Comparison of ENCODE assay signal across 14 cellular contexts in the genomic region with DNA sequence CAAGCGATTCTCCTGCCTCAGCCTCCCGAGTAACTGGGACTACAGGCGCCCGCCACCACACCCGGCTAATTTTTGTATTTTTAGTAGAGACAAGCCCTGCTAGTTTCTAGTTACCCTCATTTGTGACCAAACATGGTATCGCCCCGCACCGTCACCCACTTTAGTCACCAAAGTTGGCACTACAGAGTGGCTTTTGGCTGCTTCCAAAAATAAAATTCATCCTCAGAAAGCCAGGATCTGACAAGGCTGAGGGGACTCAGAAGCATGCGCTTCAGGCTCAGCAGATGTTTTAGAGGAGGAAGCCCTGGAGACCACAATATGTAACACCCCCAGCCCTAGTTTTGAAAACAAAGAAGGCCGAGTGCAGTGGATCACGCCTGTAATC. TPM values are rescaled to one million over a fixed set of nuclear protein-coding genes. Genes with fewer than 3 reads are reported as not detected.
DNase-seq lines count a peak whose midpoint lies in the region; ATAC-seq and TF ChIP-seq lines count a peak whose summit lies in the region.
"Had no signal": no experiment of that assay in that cellular context is flagged by ENCODE, and none has a peak within 500 bp of the region (broad histone marks: within the 10 kb centered on the region; RNA-seq: fewer than 3 reads in every experiment).

No MANE protein-coding gene starts in this region.

- H3K4me3 ChIP-seq in GM23248 (no peak overlapping the region), mesenchymal stem cell (ENCODE audit: insufficient read depth in 1 of 2, low read depth in 1 of 2, low read length in 2 of 2) (no peak overlapping the region), endodermal cell (ENCODE audit: low read length) (no peak overlapping the region)
- H3K4me3 ChIP-seq: SK-N-MC had no signal

- no peak overlapping the region for H2BK120ac ChIP-seq in mesenchymal stem cell (ENCODE audit: low read depth, low read length)

- peak overlapping the region; percentile 100 for H3K27ac Mint-ChIP-seq in activated CD8-positive, alpha-beta memory T cell treated with anti-CD3 and anti-CD28 coated beads, Interleukin-2, amount 10 ng/mL, durations not matched to agents 7 days and 5 days
- H3K27ac Mint-ChIP-seq in endodermal cell: no peak overlapping the region
- H3K27ac Mint-ChIP-seq: H9 had no signal

- H3K4me1 ChIP-seq in GM23248 (ENCODE audit: insufficient read depth) (peaks cover 9% of the 10 kb centered on the region), mesenchymal stem cell (ENCODE audit: control insufficient read depth, insufficient read depth, low read depth, low read length) (peaks cover 11% of the 10 kb centered on the region), endodermal cell (ENCODE audit: control insufficient read depth, insufficient read depth, low read length) (no peaks in the 10 kb centered on the region)

- H2AFZ ChIP-seq in GM23248 (no peak overlapping the region), mesenchymal stem cell (ENCODE audit: low read depth, low read length) (no peak overlapping the region)

- no peaks in the 10 kb centered on the region for H3K9me3 Mint-ChIP-seq in activated CD8-positive, alpha-beta memory T cell treated with anti-CD3 and anti-CD28 coated beads, Interleukin-2, amount 10 ng/mL, durations not matched to agents 7 days and 5 days (ENCODE audit: low read depth)
- no peaks in the 10 kb centered on the region for H3K9me3 Mint-ChIP-seq in endodermal cell
- H3K9me3 Mint-ChIP-seq: H9 had no signal

- H4K20me1 ChIP-seq in GM23248 (ENCODE audit: insufficient read depth): no peaks in the 10 kb centered on the region

- H2AK5ac ChIP-seq in mesenchymal stem cell (ENCODE audit: low read length, severe bottlenecking): peak overlapping the region; percentile 7

- H3K9ac ChIP-seq in GM23248: no peak overlapping the region
- H3K9ac ChIP-seq in mesenchymal stem cell (ENCODE audit: low read length): no peak overlapping the region
- no peak overlapping the region for H3K9ac ChIP-seq in endodermal cell (ENCODE audit: extremely low read depth, low read length, poor library complexity, severe bottlenecking)

- H3F3A ChIP-seq in GM23248 (ENCODE audit: insufficient read depth): peaks cover 14% of the 10 kb centered on the region

- no peak overlapping the region for H2BK5ac ChIP-seq in mesenchymal stem cell (ENCODE audit: low read depth, low read length, poor library complexity, severe bottlenecking)

- TF ChIP-seq CTCF in RWPE1 (conservative IDR thresholded peaks at IDR 0.05; ENCODE audit: low read depth) (no peak), endodermal cell (conservative IDR thresholded peaks at IDR 0.05) (no peak)

- no peak overlapping the region for H3K18ac ChIP-seq in mesenchymal stem cell (ENCODE audit: low read depth in 1 of 2, low read length in 2 of 2)

- no peak overlapping the region for H4K91ac ChIP-seq in mesenchymal stem cell (ENCODE audit: low read length)

- no peak overlapping the region for H3K4me3 Mint-ChIP-seq in activated CD8-positive, alpha-beta memory T cell treated with anti-CD3 and anti-CD28 coated beads, Interleukin-2, amount 10 ng/mL, durations not matched to agents 7 days and 5 days
- no peak overlapping the region for H3K4me3 Mint-ChIP-seq in endodermal cell
- H3K4me3 Mint-ChIP-seq: H9 had no signal

- in situ Hi-C loops in GM23248 (cut with MboI): no loop called here

- no peak overlapping the region for H3K23ac ChIP-seq in mesenchymal stem cell (ENCODE audit: low read length in 2 of 2)

- H3K27ac ChIP-seq in GM23248: no peak overlapping the region
- H3K27ac ChIP-seq in RWPE1: peak overlapping the region; percentile 17; the same call in 1 of the 2 replicates
- no peak overlapping the region for H3K27ac ChIP-seq in mesenchymal stem cell (ENCODE audit: low read length, poor library complexity, severe bottlenecking)
- no peak overlapping the region for H3K27ac ChIP-seq in endodermal cell (ENCODE audit: low read depth, low read length)
- H3K27ac ChIP-seq: 22Rv1, SK-N-MC had no signal

- no peaks in the 10 kb centered on the region for H3K27me3 Mint-ChIP-seq in activated CD8-positive, alpha-beta memory T cell treated with anti-CD3 and anti-CD28 coated beads, Interleukin-2, amount 10 ng/mL, durations not matched to agents 7 days and 5 days
- H3K27me3 Mint-ChIP-seq in endodermal cell (ENCODE audit: insufficient read depth): no peaks in the 10 kb centered on the region

- H2BK12ac ChIP-seq in mesenchymal stem cell (ENCODE audit: low read length in 2 of 2): no peak overlapping the region

- no peaks in the 10 kb centered on the region for H3K79me1 ChIP-seq in mesenchymal stem cell (replicated peaks; ENCODE audit: low read length, poor library complexity, severe bottlenecking)

- peaks cover 27% of the 10 kb centered on the region for H3K36me3 Mint-ChIP-seq in activated CD8-positive, alpha-beta memory T cell treated with anti-CD3 and anti-CD28 coated beads, Interleukin-2, amount 10 ng/mL, durations not matched to agents 7 days and 5 days
- no peaks in the 10 kb centered on the region for H3K36me3 Mint-ChIP-seq in endodermal cell (ENCODE audit: low read depth)

- H3K36me3 ChIP-seq in GM23248 (ENCODE audit: low read depth) (no peaks in the 10 kb centered on the region), mesenchymal stem cell (ENCODE audit: control insufficient read depth in 1 of 2, insufficient read depth in 2 of 2, low read depth in 1 of 2, low read length in 2 of 2) (peaks cover 0 to 36% of the 10 kb centered on the region in 2 experiments), endodermal cell (ENCODE audit: control insufficient read depth, insufficient read depth, low read length) (no peaks in the 10 kb centered on the region)

- no peaks in the 10 kb centered on the region for H3K9me2 ChIP-seq in GM23248 (ENCODE audit: insufficient read depth)

- H3K79me2 ChIP-seq in GM23248 (ENCODE audit: insufficient read depth): no peaks in the 10 kb centered on the region

- peaks cover 70% of the 10 kb centered on the region for H3K4me1 Mint-ChIP-seq in activated CD8-positive, alpha-beta memory T cell treated with anti-CD3 and anti-CD28 coated beads, Interleukin-2, amount 10 ng/mL, durations not matched to agents 7 days and 5 days
- peaks cover 6% of the 10 kb centered on the region for H3K4me1 Mint-ChIP-seq in endodermal cell

- CTCF ChIA-PET in activated CD8-positive, alpha-beta memory T cell treated with anti-CD3 and anti-CD28 coated beads, Interleukin-2, amount 10 ng/mL, durations not matched to agents 7 days and 5 days (lab: Charles Lee): interaction anchor here (0.6 to 13.0 kb wide), 22 partner anchors 8 to 362 kb away, joined by 3 to 536 read pairs (median 12); partner anchors contain the start of genes AHDC1, FAM76A, GPR3 and IFI6
- CTCF ChIA-PET in RWPE1 (lab: Yijun Ruan, JAX): interaction anchor here (0.7 to 3.8 kb wide), 5 partner anchors 13 to 107 kb away, joined by 3 to 51 read pairs (median 3); no protein-coding TSS in a partner anchor

- H2BK15ac ChIP-seq in mesenchymal stem cell (ENCODE audit: low read depth, poor library complexity, severe bottlenecking): no peak overlapping the region

- POLR2A ChIA-PET in RWPE1 (lab: Yijun Ruan, JAX; ENCODE audit: low non-redundant PET): no interaction called here

- H3K9me3 ChIP-seq in GM23248 (ENCODE audit: low read depth): no peaks in the 10 kb centered on the region
- no peaks in the 10 kb centered on the region for H3K9me3 ChIP-seq in mesenchymal stem cell (ENCODE audit: control insufficient read depth, low read length)
- H3K9me3 ChIP-seq in endodermal cell (ENCODE audit: control insufficient read depth, low read length): no peaks in the 10 kb centered on the region

- no peak overlapping the region for H3K4ac ChIP-seq in mesenchymal stem cell (ENCODE audit: low read depth in 1 of 2, low read length in 2 of 2)

- no peaks in the 10 kb centered on the region for H3K27me3 ChIP-seq in GM23248 (replicated peaks; ENCODE audit: insufficient read depth)
- no peaks in the 10 kb centered on the region for H3K27me3 ChIP-seq in mesenchymal stem cell (ENCODE audit: control insufficient read depth in 1 of 2, insufficient read depth in 1 of 2, low read length in 2 of 2)
- no peaks in the 10 kb centered on the region for H3K27me3 ChIP-seq in endodermal cell (ENCODE audit: control insufficient read depth, insufficient read depth, low read length, poor library complexity, severe bottlenecking)

- no peak overlapping the region for H4K8ac ChIP-seq in mesenchymal stem cell (ENCODE audit: low read length)

- no peak for ATAC-seq in activated CD8-positive, alpha-beta memory T cell treated with anti-CD3 and anti-CD28 coated beads, Interleukin-2, amount 10 ng/mL, durations not matched to agents 7 days and 5 days

- H3K14ac ChIP-seq in mesenchymal stem cell (ENCODE audit: low read length in 2 of 2): no peak overlapping the region

- H3K4me2 ChIP-seq in GM23248 (ENCODE audit: unreplicated experiment) (no peak overlapping the region), mesenchymal stem cell (ENCODE audit: low read length, poor library complexity, severe bottlenecking) (no peak overlapping the region)

- 70 to 76% methylated on average over 11 of the region's 11 CpGs for WGBS in GM23248 (ENCODE audit: low coverage in 1 of 2, low lambda C conversion rate in 2 of 2, missing lambda C conversion rate in 2 of 2), 2 experiments
- whole genome bisulfite sequencing in mesenchymal stem cell: 97% methylated on average over 11 of the region's 11 CpGs
- WGBS in endodermal cell (ENCODE audit: insufficient coverage in 1 of 2, insufficient read length in 1 of 2), 2 experiments: 90 to 93% methylated on average over 11 of the region's 11 CpGs

- DNase-seq in activated CD8-positive, alpha-beta memory T cell treated with anti-CD3 and anti-CD28 coated beads, Interleukin-2, amount 10 ng/mL, durations not matched to agents 7 days and 5 days: no peak
- DNase-seq in activated CD8-positive, alpha-beta memory T cell treated with anti-CD3 and anti-CD28 coated beads, Interleukin-2, amount 50 U/mL, for 48 hours: no peak
- DNase-seq in GM23248: peak; percentile 18
- DNase-seq in RWPE1 (ENCODE audit: low spot score): no peak
- DNase-seq in mesenchymal stem cell: no peak
- no peak for DNase-seq in endodermal cell
- DNase-seq in germinal center (ENCODE audit: low spot score): no peak
- DNase-seq in effector CD8-positive, alpha-beta T cell (lab: John Stamatoyannopoulos, UW): no peak

RNA-seq across cellular contexts. Expression of gene IFI6, which starts 8.3 kb away (rescaled TPM):
- total RNA-seq in activated CD8-positive, alpha-beta memory T cell treated with anti-CD3 and anti-CD28 coated beads, Interleukin-2, amount 10 ng/mL, durations not matched to agents 7 days and 5 days: 1,000 to 10,000 TPM in 1 of 2 experiments, 100 to 1,000 TPM in 1; 461 to 1,077 TPM
- 31.9 and 32.1 TPM in 2 replicates for total RNA-seq in GM23248 (2014; rRNA removed; shearing (Covaris generic))
- 50.2 and 53.5 TPM in 2 replicates for polyA plus RNA-seq in GM23248 (2016; fragmentation: Nextera tagmentation; extraction: Ambion mirVana)
- 52.5 TPM for polyA plus RNA-seq in mesenchymal stem cell (2013, experiment 1 of 2)
- polyA plus RNA-seq in mesenchymal stem cell (2013, experiment 2 of 2): 54.3 TPM
- 1 to 10 TPM in 1 of 2 donors, under 1 TPM in 1; 0.71 to 1.1 TPM for total RNA-seq in endodermal cell
- 27.2 TPM for polyA plus RNA-seq in endodermal cell (2013, experiment 1 of 2)
- 22.0 TPM for polyA plus RNA-seq in endodermal cell (2013, experiment 2 of 2)

RNA-seq across cellular contexts. Expression of gene FGR, which starts 28.7 kb away (rescaled TPM):
- total RNA-seq in activated CD8-positive, alpha-beta memory T cell treated with anti-CD3 and anti-CD28 coated beads, Interleukin-2, amount 10 ng/mL, durations not matched to agents 7 days and 5 days: 1 to 10 TPM in 1 of 2 experiments, under 1 TPM in 1; 0.30 to 1.8 TPM
- total RNA-seq in GM23248 (2014; rRNA removed; shearing (Covaris generic)): not detected in 2 replicates
- polyA plus RNA-seq in GM23248 (2016; fragmentation: Nextera tagmentation; extraction: Ambion mirVana): not detected in 2 replicates
- 0.04 TPM for polyA plus RNA-seq in mesenchymal stem cell (2013, experiment 1 of 2)
- 0.03 TPM for polyA plus RNA-seq in mesenchymal stem cell (2013, experiment 2 of 2)
- total RNA-seq in endodermal cell: not detected
- 0.14 TPM for polyA plus RNA-seq in endodermal cell (2013, experiment 1 of 2)
- not detected for polyA plus RNA-seq in endodermal cell (2013, experiment 2 of 2)
- total RNA-seq: H9, HT1080, PC-3, RPMI7951 had no signal

RNA-seq across cellular contexts. Expression of gene AHDC1, which starts 59.8 kb away (rescaled TPM):
- total RNA-seq in activated CD8-positive, alpha-beta memory T cell treated with anti-CD3 and anti-CD28 coated beads, Interleukin-2, amount 10 ng/mL, durations not matched to agents 7 days and 5 days: 10 to 100 TPM; 15.8 to 18.5 TPM
- total RNA-seq in GM23248 (2014; rRNA removed; shearing (Covaris generic)): 5.3 and 5.8 TPM in 2 replicates
- 3.9 and 4.5 TPM in 2 replicates for polyA plus RNA-seq in GM23248 (2016; fragmentation: Nextera tagmentation; extraction: Ambion mirVana)
- polyA plus RNA-seq in mesenchymal stem cell (2013, experiment 1 of 2): 27.0 TPM
- polyA plus RNA-seq in mesenchymal stem cell (2013, experiment 2 of 2): 24.1 TPM
- total RNA-seq in endodermal cell: 10 to 100 TPM; 39.3 to 41.2 TPM
- 52.1 TPM for polyA plus RNA-seq in endodermal cell (2013, experiment 1 of 2)
- polyA plus RNA-seq in endodermal cell (2013, experiment 2 of 2): 50.1 TPM

Comparison
In these comparisons a context has a peak if more than half of its experiments do, and no peak if none do; other contexts are left out.
1. RNA of gene IFI6, which starts 8.3 kb away (total RNA-seq): 461 to 1,077 TPM in activated CD8-positive, alpha-beta memory T cell treated with anti-CD3 and anti-CD28 coated beads, Interleukin-2, amount 10 ng/mL, durations not matched to agents 7 days and 5 days and 31.9 to 32.1 TPM in GM23248; 0.71 to 1.1 TPM in endodermal cell; every median in the first group is over 10 times any median in the second.